Comparison of ENCODE assay signal across 22 cellular contexts in genomic region chr12:64058541-64059321, GRCh38.
"Had no signal": no experiment of that assay in that cellular context is flagged by ENCODE, and none has a peak within 500 bp of the region (broad histone marks: within the 10 kb centered on the region; RNA-seq: fewer than 3 reads in every experiment).

No MANE protein-coding gene starts in this region.

- H3K4me1 ChIP-seq: colonic mucosa, right lobe of liver had no signal

- FAIRE-seq: endometrium, keratinocyte, TTC549 had no signal

- H3K27ac Mint-ChIP-seq: activated CD4-positive, alpha-beta T cell treated with anti-CD3 and anti-CD28 coated beads for 36 hours; activated naive CD8-positive, alpha-beta T cell treated with anti-CD3 and anti-CD28 coated beads, Interleukin-2, amount 10 ng/mL, durations not matched to agents 7 days and 5 days; activated T-helper 17 cell treated with anti-CD3 and anti-CD28 coated beads, Interleukin-2, amount 50 U/mL, for 72 hours; stimulated activated naive CD8-positive, alpha-beta T cell treated with anti-CD3 and anti-CD28 coated beads, Interleukin-15, amount 100 ng/mL, for 72 hours; T-helper 2 cell treated with Interferon-gamma antibody and Interleukin-4, amounts not matched to agents 5 μg/mL and 100 μg/mL, for 36 hours; type B pancreatic cell had no signal

- H3K9me3 ChIP-seq: body of pancreas, colonic mucosa, right lobe of liver, testis had no signal

- DNase-seq: activated CD4-positive, alpha-beta T cell treated with anti-CD3 and anti-CD28 coated beads for 36 hours; activated CD4-positive, alpha-beta T cell treated with anti-CD3 and anti-CD28 coated beads, Interleukin-2, amount 50 U/mL, for 48 hours; activated naive CD4-positive, alpha-beta T cell treated with Interleukin-2 at 50 U/mL for 16 hours; activated naive CD8-positive, alpha-beta T cell treated with anti-CD3 and anti-CD28 coated beads, Interleukin-2, amount 10 ng/mL, durations not matched to agents 7 days and 5 days; body of pancreas; central memory CD4-positive, alpha-beta T cell; colonic mucosa; erythroblast; right lobe of liver; stimulated activated CD4-positive, alpha-beta T cell treated with anti-CD3 and anti-CD28 coated beads, Interleukin-4, amount 100 ng/mL, for 1 hour; stimulated activated naive CD8-positive, alpha-beta T cell treated with anti-CD3 and anti-CD28 coated beads, Interleukin-15, amount 100 ng/mL, for 72 hours; testis had no signal

- H3K27ac ChIP-seq: body of pancreas, colonic mucosa, right lobe of liver, testis had no signal

- H3K27me3 Mint-ChIP-seq: type B pancreatic cell had no signal

- H3K4me3 ChIP-seq: body of pancreas, colonic mucosa, lung, right lobe of liver, smooth muscle cell, testis had no signal

- ATAC-seq: activated CD4-positive, alpha-beta T cell treated with anti-CD3 and anti-CD28 coated beads for 36 hours; activated T-helper 17 cell treated with anti-CD3 and anti-CD28 coated beads, Interleukin-2, amount 50 U/mL, for 72 hours; body of pancreas; left lobe of liver; right lobe of liver; stimulated activated naive CD8-positive, alpha-beta T cell treated with anti-CD3 and anti-CD28 coated beads, Interleukin-15, amount 100 ng/mL, for 72 hours had no signal

- H3K27me3 ChIP-seq: body of pancreas, colonic mucosa, right lobe of liver, testis had no signal

- H3K9me3 Mint-ChIP-seq: activated naive CD8-positive, alpha-beta T cell treated with anti-CD3 and anti-CD28 coated beads, Interleukin-2, amount 10 ng/mL, durations not matched to agents 7 days and 5 days; activated T-helper 17 cell treated with anti-CD3 and anti-CD28 coated beads, Interleukin-2, amount 50 U/mL, for 72 hours; stimulated activated naive CD8-positive, alpha-beta T cell treated with anti-CD3 and anti-CD28 coated beads, Interleukin-15, amount 100 ng/mL, for 72 hours; T-helper 2 cell treated with Interferon-gamma antibody and Interleukin-4, amounts not matched to agents 5 μg/mL and 100 μg/mL, for 36 hours had no signal

- H3K4me2 ChIP-seq: smooth muscle cell had no signal

- H3K4me1 Mint-ChIP-seq: activated CD4-positive, alpha-beta T cell treated with anti-CD3 and anti-CD28 coated beads for 36 hours; activated naive CD8-positive, alpha-beta T cell treated with anti-CD3 and anti-CD28 coated beads, Interleukin-2, amount 10 ng/mL, durations not matched to agents 7 days and 5 days; activated T-helper 17 cell treated with anti-CD3 and anti-CD28 coated beads, Interleukin-2, amount 50 U/mL, for 72 hours; stimulated activated naive CD8-positive, alpha-beta T cell treated with anti-CD3 and anti-CD28 coated beads, Interleukin-15, amount 100 ng/mL, for 72 hours had no signal

- H3K4me3 Mint-ChIP-seq: activated CD4-positive, alpha-beta T cell treated with anti-CD3 and anti-CD28 coated beads for 36 hours; activated naive CD8-positive, alpha-beta T cell treated with anti-CD3 and anti-CD28 coated beads, Interleukin-2, amount 10 ng/mL, durations not matched to agents 7 days and 5 days; activated T-helper 17 cell treated with anti-CD3 and anti-CD28 coated beads, Interleukin-2, amount 50 U/mL, for 72 hours; neural crest cell; stimulated activated naive CD8-positive, alpha-beta T cell treated with anti-CD3 and anti-CD28 coated beads, Interleukin-15, amount 100 ng/mL, for 72 hours; T-helper 2 cell treated with Interferon-gamma antibody and Interleukin-4, amounts not matched to agents 5 μg/mL and 100 μg/mL, for 36 hours; type B pancreatic cell had no signal

- H3K36me3 ChIP-seq: colonic mucosa, right lobe of liver had no signal

- H3K36me3 Mint-ChIP-seq: activated naive CD8-positive, alpha-beta T cell treated with anti-CD3 and anti-CD28 coated beads, Interleukin-2, amount 10 ng/mL, durations not matched to agents 7 days and 5 days had no signal
